Comparison of ENCODE assay signal across 12 cellular contexts in the genomic region with DNA sequence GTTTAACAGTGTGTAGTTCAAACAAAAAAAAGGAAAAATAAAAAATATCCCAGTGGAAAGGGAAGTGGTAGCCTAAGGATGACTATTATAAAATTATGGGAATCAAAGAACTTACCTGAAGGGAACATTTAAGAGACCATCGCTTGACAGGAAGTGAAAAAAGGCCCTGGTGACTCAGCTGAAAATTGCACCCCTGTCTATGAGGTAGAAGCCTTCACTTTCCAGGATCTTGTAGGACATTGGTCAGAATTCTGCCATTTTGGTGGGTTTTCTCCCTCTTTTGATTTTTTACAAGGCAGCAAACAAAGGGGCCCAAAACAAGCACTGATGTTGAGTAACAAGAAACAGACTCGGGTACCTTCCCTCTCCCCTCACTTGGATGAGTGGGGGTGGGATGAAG. TPM values are rescaled to one million over a fixed set of nuclear protein-coding genes. Genes with fewer than 3 reads are reported as not detected.
A peak's percentile ranks its signal among the peaks of the same experiment; 100 is the strongest.
DNase-seq lines count a peak whose midpoint lies in the region; ATAC-seq, FAIRE-seq and TF ChIP-seq lines count a peak whose summit lies in the region.
"Had no signal": no experiment of that assay in that cellular context is flagged by ENCODE, and none has a peak within 500 bp of the region (broad histone marks: within the 10 kb centered on the region; RNA-seq: fewer than 3 reads in every experiment).

No MANE protein-coding gene starts in this region.

- peaks cover 88% of the 10 kb centered on the region for H4K20me1 ChIP-seq in astrocyte (ENCODE audit: insufficient read depth, low read length)

- peaks cover 16% of the 10 kb centered on the region for H3K4me1 Mint-ChIP-seq in astrocyte (ENCODE audit: low read depth, unreplicated experiment)
- peaks cover 19 to 76% (median 67%) of the 10 kb centered on the region in 7 donors for H3K4me1 Mint-ChIP-seq in naive thymus-derived CD4-positive, alpha-beta T cell

- peak overlapping the region; percentile 66 for H3K27ac Mint-ChIP-seq in astrocyte (ENCODE audit: unreplicated experiment)
- H3K27ac Mint-ChIP-seq in naive thymus-derived CD4-positive, alpha-beta T cell: peak overlapping the region in 8 of 9 donors; percentile 35 to 79 (median 72)

- H3K27ac ChIP-seq in heart right ventricle: peak overlapping the region in 8 of 10 donors; percentile 45 to 77 (median 60)
- H3K27ac ChIP-seq in astrocyte (ENCODE audit: low read depth, low read length): no peak overlapping the region
- H3K27ac ChIP-seq in naive thymus-derived CD4-positive, alpha-beta T cell (ENCODE audit: low read depth, low read length): no peak overlapping the region
- peak overlapping the region; percentile 12 to 46 for H3K27ac ChIP-seq in uterus

- CTCF ChIA-PET in naive thymus-derived CD4-positive, alpha-beta T cell (lab: Charles Lee): no interaction called here

- H3K36me3 ChIP-seq in heart right ventricle: peaks cover 14 to 100% (median 99%) of the 10 kb centered on the region in 9 donors
- peaks cover 86% of the 10 kb centered on the region for H3K36me3 ChIP-seq in astrocyte (ENCODE audit: insufficient read depth, low read length)
- peaks cover 43 to 93% (median 91%) of the 10 kb centered on the region in 3 experiments for H3K36me3 ChIP-seq in naive thymus-derived CD4-positive, alpha-beta T cell (ENCODE audit: control insufficient read depth in 2 of 3, insufficient read depth in 3 of 3, low read length in 3 of 3)
- peaks cover 0 to 3% of the 10 kb centered on the region in 2 donors for H3K36me3 ChIP-seq in uterus

- no peak for FAIRE-seq in astrocyte (lab: Jason Lieb, UNC)

- H3K27me3 Mint-ChIP-seq in astrocyte (ENCODE audit: low read depth, unreplicated experiment): no peaks in the 10 kb centered on the region
- H3K27me3 Mint-ChIP-seq in naive thymus-derived CD4-positive, alpha-beta T cell: no peaks in the 10 kb centered on the region

- H2AFZ ChIP-seq in astrocyte (ENCODE audit: low read depth, low read length): no peak overlapping the region

- DNase-seq in heart right ventricle: no peak
- no peak for DNase-seq in Right ventricle myocardium inferior (ENCODE audit: missing footprints)
- no peak for DNase-seq in astrocyte (ENCODE audit: low read depth)
- DNase-seq in naive thymus-derived CD4-positive, alpha-beta T cell: no peak
- no peak for DNase-seq in uterus
- DNase-seq in iPS-NIHi7 (ENCODE audit: extremely low spot score): no peak
- DNase-seq: activated CD4-positive, alpha-beta T cell treated with anti-CD3 and anti-CD28 coated beads, Interleukin-2, amount 50 U/mL, for 48 hours; COR-L47; NCI-H1105; PC-3 had no signal

- H3K36me3 Mint-ChIP-seq in astrocyte (ENCODE audit: low read depth, unreplicated experiment): peaks cover 29% of the 10 kb centered on the region
- peaks cover 17 to 66% (median 48%) of the 10 kb centered on the region in 5 donors for H3K36me3 Mint-ChIP-seq in naive thymus-derived CD4-positive, alpha-beta T cell

- POLR2A ChIA-PET in naive thymus-derived CD4-positive, alpha-beta T cell (lab: Charles Lee): interaction anchor here (0.5 to 3.5 kb wide), 6 partner anchors 9 to 164 kb away, joined by 3 to 16 read pairs (median 4); partner anchors contain the start of gene DMC1

- no peak for TF ChIP-seq POLR2A in uterus (IDR thresholded peaks at IDR 0.05)

- TF ChIP-seq CTCF in heart right ventricle (IDR thresholded peaks at IDR 0.05) (no peak), astrocyte (IDR thresholded peaks at IDR 0.05; ENCODE audit: insufficient read depth, low read depth, low read length) (no peak), uterus (IDR thresholded peaks at IDR 0.05) (no peak)

- H3K9ac ChIP-seq in astrocyte (ENCODE audit: low read length): no peak overlapping the region

- peaks cover 70% of the 10 kb centered on the region for H3K79me2 ChIP-seq in astrocyte (ENCODE audit: insufficient read depth, low read length)

- no peaks in the 10 kb centered on the region for H3K9me3 ChIP-seq in heart right ventricle
- H3K9me3 ChIP-seq in astrocyte (ENCODE audit: insufficient read depth, low read depth, low read length): no peaks in the 10 kb centered on the region
- no peaks in the 10 kb centered on the region for H3K9me3 ChIP-seq in naive thymus-derived CD4-positive, alpha-beta T cell (ENCODE audit: control insufficient read depth in 2 of 3, low read length in 3 of 3)
- H3K9me3 ChIP-seq in uterus: no peaks in the 10 kb centered on the region

- H3K4me1 ChIP-seq in heart right ventricle: peaks cover 0 to 65% (median 27%) of the 10 kb centered on the region in 9 donors
- H3K4me1 ChIP-seq in astrocyte (ENCODE audit: insufficient read depth, low read length): peaks cover 22% of the 10 kb centered on the region
- H3K4me1 ChIP-seq in naive thymus-derived CD4-positive, alpha-beta T cell (ENCODE audit: control insufficient read depth in 2 of 2, insufficient read depth in 2 of 2, low read length in 2 of 2): peaks cover 0 to 6% of the 10 kb centered on the region in 2 donors
- no peaks in the 10 kb centered on the region for H3K4me1 ChIP-seq in uterus

- no peak overlapping the region for H3K4me3 Mint-ChIP-seq in astrocyte (ENCODE audit: unreplicated experiment)
- peak overlapping the region in 1 of 10 donors; percentile 20 for H3K4me3 Mint-ChIP-seq in naive thymus-derived CD4-positive, alpha-beta T cell

- intact Hi-C loops in heart right ventricle (cut with DNase I): no loop called here
- intact Hi-C loops in Right ventricle myocardium inferior (cut with DNase I): no loop called here
- intact Hi-C loops in naive thymus-derived CD4-positive, alpha-beta T cell (cut with micrococcal nuclease): loop anchor here in 1 of 2 donors (2.0 kb wide), 1 partner anchor 16 kb away; the partner anchor contains the start of gene DDX17
- intact Hi-C loops in uterus (cut with DNase I; ENCODE audit: low total_unique reads): no loop called here

- 65 to 66% methylated on average over 2 of the region's 2 CpGs for WGBS in heart right ventricle, 2 donors

- H3K27me3 ChIP-seq in heart right ventricle (no peaks in the 10 kb centered on the region), astrocyte (ENCODE audit: insufficient read depth, low read length) (no peaks in the 10 kb centered on the region), uterus (no peaks in the 10 kb centered on the region)
- H3K27me3 ChIP-seq in naive thymus-derived CD4-positive, alpha-beta T cell (ENCODE audit: control insufficient read depth in 2 of 2, insufficient read depth in 2 of 2, low read length in 2 of 2): no peaks in the 10 kb centered on the region

- ATAC-seq in heart right ventricle: peak in 2 of 8 donors; percentile 3 to 7
- no peak for ATAC-seq in Right ventricle myocardium inferior
- ATAC-seq in naive thymus-derived CD4-positive, alpha-beta T cell: no peak
- ATAC-seq in GM21381 (IDR thresholded peaks at IDR 0.05; ENCODE audit: unreplicated experiment): no peak
- ATAC-seq in GM21786 (IDR thresholded peaks at IDR 0.05; ENCODE audit: unreplicated experiment): no peak
- ATAC-seq: PC-3 had no signal

- no peak overlapping the region for H3K4me3 ChIP-seq in heart right ventricle
- H3K4me3 ChIP-seq in astrocyte (ENCODE audit: insufficient read depth, low read depth, low read length): no peak overlapping the region
- no peak overlapping the region for H3K4me3 ChIP-seq in naive thymus-derived CD4-positive, alpha-beta T cell (ENCODE audit: low read length)
- H3K4me3 ChIP-seq in uterus: no peak overlapping the region

- no peaks in the 10 kb centered on the region for H3K9me3 Mint-ChIP-seq in astrocyte (ENCODE audit: unreplicated experiment)
- peaks cover 0 to 2% (median 0%) of the 10 kb centered on the region in 11 donors for H3K9me3 Mint-ChIP-seq in naive thymus-derived CD4-positive, alpha-beta T cell

- H3K4me2 ChIP-seq in astrocyte (ENCODE audit: low read length): no peak overlapping the region

RNA-seq across cellular contexts. Expression of gene DDX17, which starts 15.6 kb away (rescaled TPM):
- 100 to 1,000 TPM; 156 to 236 (median 169) TPM for total RNA-seq in heart right ventricle
- 100 to 1,000 TPM in 1 of 2 donors, 10 to 100 TPM in 1; 76.2 to 241 TPM for polyA plus RNA-seq in heart right ventricle
- 195 TPM for total RNA-seq in Right ventricle myocardium inferior
- total RNA-seq in astrocyte: 258 TPM in 2 replicates
- 1,000 to 10,000 TPM in 2 of 5 experiments, 100 to 1,000 TPM in 3; 478 to 1,097 (median 684) TPM for total RNA-seq in naive thymus-derived CD4-positive, alpha-beta T cell
- polyA plus RNA-seq in naive thymus-derived CD4-positive, alpha-beta T cell: 10 to 100 TPM; 37.7 to 43.4 TPM
- 100 to 1,000 TPM; 441 to 971 (median 665) TPM for total RNA-seq in uterus

RNA-seq across cellular contexts. Expression of gene KDELR3, which starts 22.6 kb away (rescaled TPM):
- total RNA-seq in heart right ventricle: 10 to 100 TPM in 3 of 10 donors, 1 to 10 TPM in 7; 3.4 to 12.9 (median 7.9) TPM
- polyA plus RNA-seq in heart right ventricle: 10 to 100 TPM in 1 of 2 donors, 1 to 10 TPM in 1; 9.4 to 11.5 TPM
- total RNA-seq in Right ventricle myocardium inferior: 4.4 TPM
- total RNA-seq in astrocyte: 72.6 and 96.0 TPM in 2 replicates
- total RNA-seq in naive thymus-derived CD4-positive, alpha-beta T cell: under 1 TPM in 1 of 5 experiments, not detected in 4; 0.80 TPM
- polyA plus RNA-seq in naive thymus-derived CD4-positive, alpha-beta T cell: not detected
- total RNA-seq in uterus: 10 to 100 TPM in 1 of 4 donors, 1 to 10 TPM in 1, under 1 TPM in 1, not detected in 1; 0.77 to 43.1 (median 4.7) TPM

RNA-seq across cellular contexts. Expression of gene KCNJ4, which starts 35.5 kb away (rescaled TPM):
- total RNA-seq in heart right ventricle (10 to 100 TPM in 9 of 10 donors, 1 to 10 TPM in 1; 4.9 to 93.3 (median 43.9) TPM), Right ventricle myocardium inferior (16.0 TPM), astrocyte (0.19 and 0.30 TPM in 2 replicates), uterus (1 to 10 TPM in 1 of 4 donors, under 1 TPM in 1, not detected in 2; 0.21 to 1.1 TPM)
- 10 to 100 TPM in 1 of 2 donors, 1 to 10 TPM in 1; 7.6 to 19.5 TPM for polyA plus RNA-seq in heart right ventricle
- not detected for total RNA-seq in naive thymus-derived CD4-positive, alpha-beta T cell
- polyA plus RNA-seq in naive thymus-derived CD4-positive, alpha-beta T cell: not detected
- total RNA-seq: PC-3 had no signal

Comparison
In these comparisons a context has a peak if more than half of its experiments do, and no peak if none do; other contexts are left out.
1. H3K27ac ChIP-seq: peak in heart right ventricle (8 of 10) and uterus (2 of 2); none in astrocyte (single experiment) and naive thymus-derived CD4-positive, alpha-beta T cell (single experiment).